Comparison of ENCODE assay signal across 16 cellular contexts in genomic region chr2:61771904-61772845, GRCh38.
A peak's percentile ranks its signal among the peaks of the same experiment; 100 is the strongest.
DNase-seq lines count a peak whose midpoint lies in the region; ATAC-seq and TF ChIP-seq lines count a peak whose summit lies in the region.
"Had no signal": no experiment of that assay in that cellular context is flagged by ENCODE, and none has a peak within 500 bp of the region (broad histone marks: within the 10 kb centered on the region; RNA-seq: fewer than 3 reads in every experiment).

No MANE protein-coding gene starts in this region.

- H3K36me3 ChIP-seq in Loucy (ENCODE audit: insufficient read depth, low read length) (no peaks in the 10 kb centered on the region), smooth muscle cell (ENCODE audit: low read depth) (no peaks in the 10 kb centered on the region), uterus (no peaks in the 10 kb centered on the region)

- CTCF ChIA-PET in activated CD4-positive, alpha-beta memory T cell treated with anti-CD3 and anti-CD28 coated beads for 36 hours (lab: Charles Lee): no interaction called here

- no peaks in the 10 kb centered on the region for H3K9me3 ChIP-seq in Loucy (ENCODE audit: insufficient read depth, low read depth, low read length)
- no peaks in the 10 kb centered on the region for H3K9me3 ChIP-seq in smooth muscle cell (replicated peaks; ENCODE audit: low read depth)
- H3K9me3 ChIP-seq in uterus: no peaks in the 10 kb centered on the region

- no peaks in the 10 kb centered on the region for H3F3A ChIP-seq in Loucy (ENCODE audit: low read depth)
- H3F3A ChIP-seq in smooth muscle cell (ENCODE audit: low read depth): peaks cover 10% of the 10 kb centered on the region

- peak; percentile 59 for ATAC-seq in Right ventricle myocardium inferior
- ATAC-seq in left cardiac atrium: no peak
- no peak for ATAC-seq in esophagus mucosa

- H3K4me2 ChIP-seq in Loucy (ENCODE audit: low read depth, low read length, poor library complexity, severe bottlenecking) (no peak overlapping the region), smooth muscle cell (peak overlapping the region; percentile 59)

- H3K9me2 ChIP-seq in Loucy (replicated peaks; ENCODE audit: low read depth, low read length): no peaks in the 10 kb centered on the region

- H3K79me2 ChIP-seq in Loucy (ENCODE audit: insufficient read depth, low read length) (no peaks in the 10 kb centered on the region), smooth muscle cell (ENCODE audit: low read depth) (no peaks in the 10 kb centered on the region)

- POLR2A ChIA-PET in activated CD4-positive, alpha-beta memory T cell treated with anti-CD3 and anti-CD28 coated beads for 36 hours (lab: Charles Lee): no interaction called here

- H3K4me1 Mint-ChIP-seq in activated CD4-positive, alpha-beta memory T cell treated with anti-CD3 and anti-CD28 coated beads for 36 hours (ENCODE audit: low read depth): no peaks in the 10 kb centered on the region

- no peak for DNase-seq in Right ventricle myocardium inferior (ENCODE audit: missing footprints)
- no peak for DNase-seq in left cardiac atrium
- peak; percentile 48 for DNase-seq in epidermal melanocyte (ENCODE audit: insufficient read length, low spot score)
- no peak for DNase-seq in smooth muscle cell (lab: John Stamatoyannopoulos, UW; ENCODE audit: unreplicated experiment)
- DNase-seq in uterus: no peak
- no peak for DNase-seq in activated CD4-positive, alpha-beta memory T cell treated with anti-CD3 and anti-CD28 coated beads for 36 hours
- DNase-seq: AML-193; CD4-positive, alpha-beta T cell; DMS79; GOT3; NCI-H1105; NCI-H187; NCI-H82; RPMI8226 had no signal

- no peak overlapping the region for H3K9ac ChIP-seq in Loucy (ENCODE audit: low read depth, low read length, poor library complexity, severe bottlenecking)
- H3K9ac ChIP-seq in smooth muscle cell (ENCODE audit: low read depth): no peak overlapping the region

- H3K4me1 ChIP-seq in Loucy (ENCODE audit: insufficient read depth, low read length, poor library complexity, severe bottlenecking) (no peaks in the 10 kb centered on the region), smooth muscle cell (ENCODE audit: low read depth) (no peaks in the 10 kb centered on the region), uterus (no peaks in the 10 kb centered on the region)

- intact Hi-C loops in Right ventricle myocardium inferior (cut with DNase I): no loop called here
- intact Hi-C loops in left cardiac atrium (cut with DNase I): no loop called here
- intact Hi-C loops in uterus (cut with DNase I; ENCODE audit: low total_unique reads): no loop called here
- intact Hi-C loops in activated CD4-positive, alpha-beta memory T cell treated with anti-CD3 and anti-CD28 coated beads for 36 hours (cut with micrococcal nuclease): no loop called here

- H3K27ac ChIP-seq in smooth muscle cell (ENCODE audit: low read depth) (peak overlapping the region; percentile 88), uterus (no peak overlapping the region)

- no peak for TF ChIP-seq POLR2A in uterus (IDR thresholded peaks at IDR 0.05)

- H4K20me1 ChIP-seq in Loucy (ENCODE audit: insufficient read depth, low read length, poor library complexity, severe bottlenecking) (no peaks in the 10 kb centered on the region), smooth muscle cell (ENCODE audit: low read depth) (no peaks in the 10 kb centered on the region)

- H3K27me3 ChIP-seq in Loucy (ENCODE audit: insufficient read depth, low read length, poor library complexity, severe bottlenecking) (no peaks in the 10 kb centered on the region), smooth muscle cell (ENCODE audit: low read depth) (no peaks in the 10 kb centered on the region), uterus (no peaks in the 10 kb centered on the region)

- H2AFZ ChIP-seq in Loucy (ENCODE audit: low read length) (peak overlapping the region; percentile 47; the same call in 1 of the 2 replicates), smooth muscle cell (ENCODE audit: low read depth) (peak overlapping the region; percentile 46)

- H3K4me3 ChIP-seq in Loucy (ENCODE audit: low read length, poor library complexity, severe bottlenecking) (no peak overlapping the region), smooth muscle cell (no peak overlapping the region), uterus (no peak overlapping the region)

- TF ChIP-seq CTCF in Loucy (conservative IDR thresholded peaks at IDR 0.05; ENCODE audit: low read length) (no peak), smooth muscle cell (IDR thresholded peaks at IDR 0.05; ENCODE audit: borderline replicate concordance, insufficient read depth, poor library complexity, severe bottlenecking) (no peak), uterus (IDR thresholded peaks at IDR 0.05) (no peak)

- peaks cover 13% of the 10 kb centered on the region for H3K27me3 Mint-ChIP-seq in activated CD4-positive, alpha-beta memory T cell treated with anti-CD3 and anti-CD28 coated beads for 36 hours

- no peaks in the 10 kb centered on the region for H3K36me3 Mint-ChIP-seq in activated CD4-positive, alpha-beta memory T cell treated with anti-CD3 and anti-CD28 coated beads for 36 hours

- H3K9me3 Mint-ChIP-seq in activated CD4-positive, alpha-beta memory T cell treated with anti-CD3 and anti-CD28 coated beads for 36 hours: no peaks in the 10 kb centered on the region
- H3K9me3 Mint-ChIP-seq: CD4-positive, alpha-beta T cell had no signal

- WGBS in smooth muscle cell (ENCODE audit: low lambda C conversion rate): 45% methylated on average over 7 of the region's 7 CpGs

- no peak overlapping the region for H3K4me3 Mint-ChIP-seq in activated CD4-positive, alpha-beta memory T cell treated with anti-CD3 and anti-CD28 coated beads for 36 hours
- H3K4me3 Mint-ChIP-seq: CD4-positive, alpha-beta T cell had no signal

- no peak overlapping the region for H3K27ac Mint-ChIP-seq in activated CD4-positive, alpha-beta memory T cell treated with anti-CD3 and anti-CD28 coated beads for 36 hours
- H3K27ac Mint-ChIP-seq: CD4-positive, alpha-beta T cell had no signal
